8 cellular contexts compared by ENCODE assay signal in genomic region chrX:103920515-103920914, GRCh38. TPM values are rescaled to one million over a fixed set of nuclear protein-coding genes. Genes with fewer than 3 reads are reported as not detected.
DNase-seq lines count a peak whose midpoint lies in the region; ATAC-seq, FAIRE-seq and TF ChIP-seq lines count a peak whose summit lies in the region.
"Not testable (repeated sequence)": the region's sequence is repeated elsewhere in the genome, so short reads cannot be mapped to it uniquely, and the experiment has no call there.

No MANE protein-coding gene starts in this region.

- H3K4me3 Mint-ChIP-seq in activated CD4-positive, alpha-beta memory T cell treated with anti-CD3 and anti-CD28 coated beads for 36 hours: peak overlapping the region; percentile 53
- H3K4me3 Mint-ChIP-seq in central memory CD8-positive, alpha-beta T cell: peak overlapping the region; percentile 94

- peak; percentile 56 for FAIRE-seq in A549 (lab: Jason Lieb, UNC)
- peak; percentile 61 for FAIRE-seq in H54 (lab: Jason Lieb, UNC)

- not testable (repeated sequence) for TF ChIP-seq POLR2A in A549 (IDR thresholded peaks at IDR 0.05; ENCODE audit: low read length); GM18505 (IDR thresholded peaks at IDR 0.05; ENCODE audit: borderline replicate concordance, extremely low read depth, insufficient read depth, insufficient read length); H54 (IDR thresholded peaks at IDR 0.05; ENCODE audit: low read depth, low read length)

- intact Hi-C loops in activated CD4-positive, alpha-beta memory T cell treated with anti-CD3 and anti-CD28 coated beads for 36 hours (cut with micrococcal nuclease): not testable (repeated sequence)

- H3K27ac ChIP-seq in A549: not testable (repeated sequence)

- 100% methylated on average over 3 of the region's 3 CpGs for WGBS in A549 (ENCODE audit: missing lambda C conversion rate)

- H3K4me1 ChIP-seq in A549: not testable (repeated sequence)

- not testable (repeated sequence) for TF ChIP-seq RAD21 in A549 (conservative IDR thresholded peaks at IDR 0.05 in 1 of 2, IDR thresholded peaks at IDR 0.05 in 1 of 2)

- not testable (repeated sequence) for H3K4me3 ChIP-seq in A549

- not testable (repeated sequence) for H3K9me3 ChIP-seq in A549

- not testable (repeated sequence) for H3K27ac Mint-ChIP-seq in activated CD4-positive, alpha-beta memory T cell treated with anti-CD3 and anti-CD28 coated beads for 36 hours; central memory CD8-positive, alpha-beta T cell (ENCODE audit: low read depth)

- H3K9me3 Mint-ChIP-seq in activated CD4-positive, alpha-beta memory T cell treated with anti-CD3 and anti-CD28 coated beads for 36 hours; central memory CD8-positive, alpha-beta T cell: not testable (repeated sequence)

- CTCF ChIA-PET in A549 (lab: Yijun Ruan, JAX): interaction anchor here (1.3 to 3.3 kb wide), 3 partner anchors 72 to 76 kb away, joined by 3 to 12 read pairs (median 5); no protein-coding TSS in a partner anchor
- CTCF ChIA-PET in activated CD4-positive, alpha-beta memory T cell treated with anti-CD3 and anti-CD28 coated beads for 36 hours (lab: Charles Lee): interaction anchor here (2.0 kb wide), 1 partner anchor 216 kb away, joined by 4 read pairs; no protein-coding TSS in a partner anchor

- peaks cover 18% of the 10 kb centered on the region for H3K4me1 Mint-ChIP-seq in activated CD4-positive, alpha-beta memory T cell treated with anti-CD3 and anti-CD28 coated beads for 36 hours (ENCODE audit: low read depth)
- H3K4me1 Mint-ChIP-seq in central memory CD8-positive, alpha-beta T cell: peaks cover 36% of the 10 kb centered on the region

- DNase-seq in A549 (ENCODE audit: low read depth in 1 of 2, low spot score in 1 of 2); H54 (ENCODE audit: insufficient read length, low spot score); activated CD4-positive, alpha-beta memory T cell treated with anti-CD3 and anti-CD28 coated beads for 36 hours; central memory CD8-positive, alpha-beta T cell (ENCODE audit: low spot score in 2 of 2): not testable (repeated sequence)

- not testable (repeated sequence) for H3K27me3 Mint-ChIP-seq in activated CD4-positive, alpha-beta memory T cell treated with anti-CD3 and anti-CD28 coated beads for 36 hours; central memory CD8-positive, alpha-beta T cell

- not testable (repeated sequence) for TF ChIP-seq EP300 in A549 (IDR thresholded peaks at IDR 0.05)

- POLR2A ChIA-PET in A549 (lab: Yijun Ruan, JAX); activated CD4-positive, alpha-beta memory T cell treated with anti-CD3 and anti-CD28 coated beads for 36 hours (lab: Charles Lee): not testable (repeated sequence)

- H3K36me3 Mint-ChIP-seq in activated CD4-positive, alpha-beta memory T cell treated with anti-CD3 and anti-CD28 coated beads for 36 hours; central memory CD8-positive, alpha-beta T cell (ENCODE audit: insufficient read depth): not testable (repeated sequence)

- not testable (repeated sequence) for H3K4me2 ChIP-seq in A549

- TF ChIP-seq CTCF in A549 (IDR thresholded peaks at IDR 0.05): not testable (repeated sequence)

- ATAC-seq in A549: not testable (repeated sequence)
- ATAC-seq in GM18505 (IDR thresholded peaks at IDR 0.05; ENCODE audit: unreplicated experiment) (peak; percentile 48), GM19397 (IDR thresholded peaks at IDR 0.05; ENCODE audit: unreplicated experiment) (peak; percentile 38), HG03095 (IDR thresholded peaks at IDR 0.05; ENCODE audit: unreplicated experiment) (peak; percentile 41), HG03571 (IDR thresholded peaks at IDR 0.05; ENCODE audit: unreplicated experiment) (peak; percentile 45)
- peak; percentile 47 for ATAC-seq in central memory CD8-positive, alpha-beta T cell (replicated peaks; ENCODE audit: extremely low read depth, poor library complexity, severe bottlenecking)

RNA-seq across cellular contexts. Expression of gene TMSB15B, which starts 41.9 kb away (rescaled TPM):
- polyA plus RNA-seq in A549 (2011; rRNA removed) (8.4 and 12.2 TPM in 2 replicates), A549 (2017; fragmentation: RNase III; extraction: RNeasy Plus Mini Kit Qiagen cat#74134 plus additional on column Dnase treatment) (5.3 to 8.0 TPM (median 6.5 TPM) in 3 replicates)
- polyA plus RNA-seq in A549 (2012; cell fraction: cytosol; rRNA removed): 4.3 TPM in 2 replicates
- 2.2 and 3.3 TPM in 2 replicates for polyA plus RNA-seq in A549 (2012; cell fraction: nucleus; rRNA removed)
- 1.1 and 1.2 TPM in 2 replicates for polyA minus RNA-seq in A549 (2011; rRNA and poly(A)+ RNA removed)
- 1 to 10 TPM; 6.2 to 8.6 TPM for total RNA-seq in activated CD4-positive, alpha-beta memory T cell treated with anti-CD3 and anti-CD28 coated beads for 36 hours
